ENCODE assay signal across 30 cellular contexts in genomic region chr11:92024788-92025187, GRCh38.
"Had no signal": no experiment of that assay in that cellular context is flagged by ENCODE, and none has a peak within 500 bp of the region (broad histone marks: within the 10 kb centered on the region; RNA-seq: fewer than 3 reads in every experiment).

No MANE protein-coding gene starts in this region.

- ATAC-seq: activated CD8-positive, alpha-beta memory T cell treated with anti-CD3 and anti-CD28 coated beads, Interleukin-2, amount 10 ng/mL, durations not matched to agents 7 days and 5 days; activated CD8-positive, alpha-beta T cell treated with anti-CD3 and anti-CD28 coated beads, Interleukin-2, amount 10 ng/mL, durations not matched to agents 7 days and 5 days; activated naive CD8-positive, alpha-beta T cell treated with anti-CD3 and anti-CD28 coated beads, Interleukin-2, amount 50 U/mL, for 24 hours had no signal

- H3K4me3 ChIP-seq: ascending aorta, cardiac muscle cell had no signal

- H3K36me3 ChIP-seq: ascending aorta, cardiac muscle cell had no signal

- H3K9me3 ChIP-seq: ascending aorta had no signal

- FAIRE-seq: TTC549 had no signal

- H3K4me1 ChIP-seq: ascending aorta had no signal

- DNase-seq: activated B cell treated with CpG ODN at 0.5 μM for 24 hours; activated CD4-positive, alpha-beta memory T cell treated with anti-CD3 and anti-CD28 coated beads for 36 hours; activated CD4-positive, alpha-beta T cell treated with anti-CD3 and anti-CD28 coated beads for 4 hours; activated CD4-positive, alpha-beta T cell treated with anti-CD3 and anti-CD28 coated beads, Interleukin-2, amount 10 ng/mL, durations not matched to agents 24 days and 14 days; activated CD4-positive, alpha-beta T cell treated with anti-CD3 and anti-CD28 coated beads, Interleukin-2, amount 50 U/mL, for 1 hour; activated CD4-positive, alpha-beta T cell treated with anti-CD3 and anti-CD28 coated beads, Interleukin-2, amount 50 U/mL, for 4 hours; activated CD4-positive, CD25-positive, alpha-beta regulatory T cell treated with anti-CD3 and anti-CD28 coated beads, Interleukin-2, amount 50 U/mL, for 72 hours; activated CD8-positive, alpha-beta memory T cell treated with anti-CD3 and anti-CD28 coated beads for 24 hours; activated CD8-positive, alpha-beta memory T cell treated with anti-CD3 and anti-CD28 coated beads, Interleukin-2, amount 10 ng/mL, durations not matched to agents 7 days and 5 days; activated CD8-positive, alpha-beta memory T cell treated with anti-CD3 and anti-CD28 coated beads, Interleukin-2, amount 50 U/mL, for 48 hours; activated CD8-positive, alpha-beta T cell treated with anti-CD3 and anti-CD28 coated beads, Interleukin-2, amount 10 ng/mL, durations not matched to agents 7 days and 5 days; activated effector memory CD4-positive, alpha-beta T cell treated with Interleukin-2 at 50 U/mL for 16 hours; activated gamma-delta T cell; activated naive CD4-positive, alpha-beta T cell treated with anti-CD3 and anti-CD28 coated beads, Interleukin-2, amount 10 ng/mL, durations not matched to agents 7 days and 5 days; activated naive CD4-positive, alpha-beta T cell treated with Interleukin-2 at 50 U/mL for 16 hours; activated naive CD8-positive, alpha-beta T cell treated with anti-CD3 and anti-CD28 coated beads, Interleukin-2, amount 10 ng/mL, durations not matched to agents 7 days and 5 days; activated naive CD8-positive, alpha-beta T cell treated with anti-CD3 and anti-CD28 coated beads, Interleukin-2, amount 50 U/mL, for 24 hours; activated T-cell treated with anti-CD3 and anti-CD28 coated beads, Interleukin-2, amount 50 U/mL, for 24 hours; activated T-cell treated with anti-CD3 and anti-CD28 coated beads, Interleukin-2, amount 50 U/mL, for 48 hours; amygdala; anterior cingulate cortex; caudate nucleus; cerebellar nuclear complex; T-helper 1 cell; T-helper 2 cell; T-helper 9 cell had no signal

- H3K27ac ChIP-seq: ascending aorta, cardiac muscle cell, VCaP had no signal

- H3K27me3 ChIP-seq: ascending aorta, cardiac muscle cell had no signal
